In genomic region chr4:168536448-168536847, GRCh38 we compare ENCODE assay signal across 1 cellular context.
TF ChIP-seq lines count a peak whose summit lies in the region.

No MANE protein-coding gene starts in this region.

TF ChIP-seq in H1, 55 proteins besides CTCF, POLR2A, EP300 and RAD21:
- TF ChIP-seq SIX5 (IDR thresholded peaks at IDR 0.05; ENCODE audit: low read depth, low read length): no peak
- no peak for TF ChIP-seq USF2 (IDR thresholded peaks at IDR 0.05; ENCODE audit: low read length)
- TF ChIP-seq MAFK (IDR thresholded peaks at IDR 0.05; ENCODE audit: low read depth, low read length): no peak
- no peak for TF ChIP-seq TAF7 (optimal IDR thresholded peaks at IDR 0.05; ENCODE audit: borderline replicate concordance, low read depth, low read length)
- no peak for TF ChIP-seq GTF2F1 (IDR thresholded peaks at IDR 0.05; ENCODE audit: borderline replicate concordance, low read depth, low read length)
- no peak for TF ChIP-seq CEBPB (IDR thresholded peaks at IDR 0.05; ENCODE audit: low read depth, low read length)
- no peak for TF ChIP-seq KDM4A (IDR thresholded peaks at IDR 0.05; ENCODE audit: low read depth, low read length, severe bottlenecking)
- no peak for TF ChIP-seq TCF12 (IDR thresholded peaks at IDR 0.05; ENCODE audit: low read depth, low read length)
- TF ChIP-seq BCL11A (IDR thresholded peaks at IDR 0.05; ENCODE audit: low read depth in 2 of 2, low read length in 2 of 2): no peak
- TF ChIP-seq CREB1 (IDR thresholded peaks at IDR 0.05): no peak
- no peak for TF ChIP-seq HDAC2 (IDR thresholded peaks at IDR 0.05; ENCODE audit: borderline replicate concordance in 1 of 2, low read depth in 2 of 2, low read length in 2 of 2)
- TF ChIP-seq SP1 (IDR thresholded peaks at IDR 0.05; ENCODE audit: low read depth, low read length): no peak
- TF ChIP-seq CTBP2 (IDR thresholded peaks at IDR 0.05; ENCODE audit: borderline replicate concordance, insufficient read depth, insufficient read length, low read length): no peak
- no peak for TF ChIP-seq NANOG (IDR thresholded peaks at IDR 0.05; ENCODE audit: insufficient read depth, low read depth, low read length, poor library complexity, severe bottlenecking)
- no peak for TF ChIP-seq SAP30 (IDR thresholded peaks at IDR 0.05; ENCODE audit: insufficient read depth, insufficient replicate concordance, low read length)
- TF ChIP-seq MAX (IDR thresholded peaks at IDR 0.05): no peak
TF ChIP-seq in H1: peak in this region for 0.
